26 cellular contexts compared by ENCODE assay signal in genomic region chr5:168951341-168951740, GRCh38.
DNase-seq lines count a peak whose midpoint lies in the region; ATAC-seq, FAIRE-seq and TF ChIP-seq lines count a peak whose summit lies in the region.
"Had no signal": no experiment of that assay in that cellular context is flagged by ENCODE, and none has a peak within 500 bp of the region (broad histone marks: within the 10 kb centered on the region; RNA-seq: fewer than 3 reads in every experiment).

No MANE protein-coding gene starts in this region.

- ATAC-seq in gastroesophageal sphincter (peak; percentile 88), GM21619 (IDR thresholded peaks at IDR 0.05; ENCODE audit: unreplicated experiment) (no peak)
- ATAC-seq: K562, left lobe of liver, right lobe of liver had no signal

- H3K27ac ChIP-seq in gastroesophageal sphincter, result no peak overlapping the region
- H3K27ac ChIP-seq: coronary artery, neutrophil, PC-9, right lobe of liver had no signal

- H3K9me3 ChIP-seq in gastroesophageal sphincter, result no peaks in the 10 kb centered on the region
- H3K9me3 ChIP-seq: neutrophil, right lobe of liver, SK-N-SH had no signal

- H3K36me3 ChIP-seq in gastroesophageal sphincter, result no peaks in the 10 kb centered on the region
- H3K36me3 ChIP-seq: neutrophil, right lobe of liver had no signal

- DNase-seq in GM03348 (ENCODE audit: low spot score), result peak; percentile 68
- DNase-seq in dedifferentiated amniotic fluid mesenchymal stem cell (ENCODE audit: extremely low spot score), result peak; percentile 26
- no peak for DNase-seq in D721Med (ENCODE audit: insufficient read length, low spot score)
- no peak for DNase-seq in HPDE6-E6E7 (ENCODE audit: extremely low spot score)
- no peak for DNase-seq in stimulated activated CD4-positive, alpha-beta T cell treated with anti-CD3 and anti-CD28 coated beads, Interleukin-2, amount 100 ng/mL, for 48 hours
- DNase-seq: activated B cell treated with CpG ODN at 0.5 μM for 24 hours; activated CD4-positive, alpha-beta T cell treated with anti-CD3 and anti-CD28 coated beads, Interleukin-2, amount 10 ng/mL, durations not matched to agents 7 days and 5 days; CD4-positive, CD25-positive, alpha-beta regulatory T cell; effector memory CD4-positive, alpha-beta T cell; hypothalamus; immature natural killer cell; NCI-H2029; NCI-H526; PC-9; right lobe of liver; SK-N-SH; stimulated activated naive CD8-positive, alpha-beta T cell treated with anti-CD3 and anti-CD28 coated beads, Interleukin-15, amount 100 ng/mL, for 72 hours had no signal

- TF ChIP-seq POLR2A in gastroesophageal sphincter (IDR thresholded peaks at IDR 0.05), result no peak

- H3K4me1 ChIP-seq in gastroesophageal sphincter, result peaks cover 0 to 24% (median 4%) of the 10 kb centered on the region in 3 donors
- H3K4me1 ChIP-seq: right lobe of liver had no signal

- H3K27me3 ChIP-seq in gastroesophageal sphincter, result no peaks in the 10 kb centered on the region
- H3K27me3 ChIP-seq: neutrophil, right lobe of liver had no signal

- TF ChIP-seq CTCF in gastroesophageal sphincter (IDR thresholded peaks at IDR 0.05) (no peak), D721Med (IDR thresholded peaks at IDR 0.05; ENCODE audit: insufficient read depth, missing control alignments) (no peak)

- no peak overlapping the region for H3K4me3 ChIP-seq in gastroesophageal sphincter
- H3K4me3 ChIP-seq: coronary artery, K562, PC-9, right lobe of liver had no signal

- 67 to 80% methylated on average over 1 of the region's 1 CpG for WGBS in gastroesophageal sphincter (ENCODE audit: low coverage in 1 of 2), 2 donors

- TF ChIP-seq EP300 in gastroesophageal sphincter (IDR thresholded peaks at IDR 0.05), result no peak

- no peak for FAIRE-seq in D721Med (lab: Jason Lieb, UNC)
- FAIRE-seq: GM18507, H1, HTR-8/SVneo, K562 had no signal

Comparison
In these comparisons a context has a peak if more than half of its experiments do, and no peak if none do; other contexts are left out.
1. DNase-seq: peak in GM03348 (single experiment) and dedifferentiated amniotic fluid mesenchymal stem cell (single experiment); none in D721Med (single experiment), HPDE6-E6E7 (single experiment) and stimulated activated CD4-positive, alpha-beta T cell treated with anti-CD3 and anti-CD28 coated beads, Interleukin-2, amount 100 ng/mL, for 48 hours (0 of 2).